ENCODE assay signal across 8 cellular contexts in the genomic region with DNA sequence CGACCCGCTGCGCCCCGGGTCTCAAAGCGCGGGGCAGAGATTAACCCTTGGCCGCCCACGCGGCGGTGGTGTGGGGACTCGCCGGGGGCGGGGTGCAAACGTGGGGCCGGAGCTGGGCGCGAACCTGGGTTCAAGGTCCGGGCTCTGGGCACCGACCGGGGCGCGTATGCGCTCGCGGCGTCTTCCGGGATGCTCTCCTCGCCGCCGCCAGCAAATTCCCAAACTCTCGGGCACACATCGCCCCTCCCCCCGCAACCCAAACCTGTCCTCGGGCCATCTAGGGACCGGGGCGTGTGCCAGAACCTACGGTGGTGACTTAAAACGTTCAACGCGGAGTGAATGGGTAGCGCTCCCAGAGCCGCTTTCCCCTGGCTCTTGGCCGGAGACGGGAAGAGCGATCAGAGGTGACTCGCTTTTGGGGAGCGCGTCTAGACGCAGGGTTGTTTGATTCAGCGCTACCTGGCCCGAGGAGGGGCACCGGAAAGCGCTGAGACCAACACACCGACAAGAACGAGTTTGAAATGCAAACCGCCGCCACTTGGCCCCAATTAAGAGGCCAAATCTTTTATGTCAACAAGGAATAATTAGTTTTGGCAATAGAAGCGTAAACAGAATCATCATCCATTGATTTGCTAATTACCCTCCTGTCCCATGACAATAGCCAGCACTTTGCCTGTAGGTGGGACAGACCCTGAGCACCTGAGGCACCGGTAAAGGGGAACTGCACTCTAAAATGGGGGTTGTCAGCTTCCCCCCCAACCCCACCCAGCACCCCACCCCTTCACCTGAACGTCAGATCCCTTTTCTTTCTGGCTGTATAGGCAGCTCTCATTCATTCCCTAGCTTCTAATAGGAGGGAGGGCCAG. TPM values are rescaled to one million over a fixed set of nuclear protein-coding genes. Genes with fewer than 3 reads are reported as not detected.
DNase-seq lines count a peak whose midpoint lies in the region; ATAC-seq and TF ChIP-seq lines count a peak whose summit lies in the region.

No MANE protein-coding gene starts in this region.

- peaks cover 21% of the 10 kb centered on the region for H3K4me1 Mint-ChIP-seq in activated CD8-positive, alpha-beta memory T cell treated with anti-CD3 and anti-CD28 coated beads, Interleukin-2, amount 10 ng/mL, durations not matched to agents 7 days and 5 days
- H3K4me1 Mint-ChIP-seq in glutamatergic neuron (ENCODE audit: low read depth, unreplicated experiment) (no peaks in the 10 kb centered on the region), progenitor cell of endocrine pancreas (ENCODE audit: low read depth) (peaks cover 10% of the 10 kb centered on the region)

- peaks cover 52% of the 10 kb centered on the region for H3K27me3 Mint-ChIP-seq in activated CD8-positive, alpha-beta memory T cell treated with anti-CD3 and anti-CD28 coated beads, Interleukin-2, amount 10 ng/mL, durations not matched to agents 7 days and 5 days
- H3K27me3 Mint-ChIP-seq in glutamatergic neuron (ENCODE audit: unreplicated experiment) (peaks cover 2% of the 10 kb centered on the region), progenitor cell of endocrine pancreas (peaks cover 9% of the 10 kb centered on the region)

- H3K36me3 Mint-ChIP-seq in activated CD8-positive, alpha-beta memory T cell treated with anti-CD3 and anti-CD28 coated beads, Interleukin-2, amount 10 ng/mL, durations not matched to agents 7 days and 5 days: no peaks in the 10 kb centered on the region
- H3K36me3 Mint-ChIP-seq in glutamatergic neuron (ENCODE audit: unreplicated experiment): no peaks in the 10 kb centered on the region
- H3K36me3 Mint-ChIP-seq in progenitor cell of endocrine pancreas (ENCODE audit: insufficient read depth): peaks cover 2% of the 10 kb centered on the region

- H3K27ac Mint-ChIP-seq in activated CD8-positive, alpha-beta memory T cell treated with anti-CD3 and anti-CD28 coated beads, Interleukin-2, amount 10 ng/mL, durations not matched to agents 7 days and 5 days: no peak overlapping the region
- H3K27ac Mint-ChIP-seq in glutamatergic neuron (ENCODE audit: unreplicated experiment): no peak overlapping the region
- peak overlapping the region; percentile 83 for H3K27ac Mint-ChIP-seq in progenitor cell of endocrine pancreas

- no peaks in the 10 kb centered on the region for H3K9me3 Mint-ChIP-seq in activated CD8-positive, alpha-beta memory T cell treated with anti-CD3 and anti-CD28 coated beads, Interleukin-2, amount 10 ng/mL, durations not matched to agents 7 days and 5 days (ENCODE audit: low read depth)
- H3K9me3 Mint-ChIP-seq in glutamatergic neuron (ENCODE audit: unreplicated experiment): peaks cover 1% of the 10 kb centered on the region
- no peaks in the 10 kb centered on the region for H3K9me3 Mint-ChIP-seq in progenitor cell of endocrine pancreas (ENCODE audit: low read depth)

- TF ChIP-seq CTCF in glutamatergic neuron (IDR thresholded peaks at IDR 0.05; ENCODE audit: partially characterized antibody, unreplicated experiment) (no peak), progenitor cell of endocrine pancreas (IDR thresholded peaks at IDR 0.05; ENCODE audit: unreplicated experiment) (no peak)

- peak overlapping the region; percentile 60 for H3K4me3 Mint-ChIP-seq in activated CD8-positive, alpha-beta memory T cell treated with anti-CD3 and anti-CD28 coated beads, Interleukin-2, amount 10 ng/mL, durations not matched to agents 7 days and 5 days
- H3K4me3 Mint-ChIP-seq in glutamatergic neuron (ENCODE audit: unreplicated experiment) (peak overlapping the region; percentile 73), progenitor cell of endocrine pancreas (ENCODE audit: low read depth) (peak overlapping the region; percentile 79)

- TF ChIP-seq RAD21 in Ishikawa (IDR thresholded peaks at IDR 0.05; ENCODE audit: low read depth): no peak

- no peak for TF ChIP-seq EP300 in Ishikawa (IDR thresholded peaks at IDR 0.05; ENCODE audit: borderline replicate concordance)

- ATAC-seq in activated CD8-positive, alpha-beta memory T cell treated with anti-CD3 and anti-CD28 coated beads, Interleukin-2, amount 10 ng/mL, durations not matched to agents 7 days and 5 days: peak; percentile 17

- DNase-seq in EL: peak; percentile 69
- DNase-seq in activated CD8-positive, alpha-beta memory T cell treated with anti-CD3 and anti-CD28 coated beads, Interleukin-2, amount 10 ng/mL, durations not matched to agents 7 days and 5 days: no peak
- DNase-seq in glutamatergic neuron: peak; percentile 45
- no peak for DNase-seq in progenitor cell of endocrine pancreas (ENCODE audit: low spot score, unreplicated experiment)
- DNase-seq in activated effector memory CD4-positive, alpha-beta T cell treated with anti-CD3 and anti-CD28 coated beads, Interleukin-2, amount 50 U/mL, for 16 hours: no peak
- DNase-seq in cortex of kidney (lab: John Stamatoyannopoulos, UW): no peak
- DNase-seq in middle frontal gyrus (ENCODE audit: extremely low spot score, low spot score): no peak

- CTCF ChIA-PET in activated CD8-positive, alpha-beta memory T cell treated with anti-CD3 and anti-CD28 coated beads, Interleukin-2, amount 10 ng/mL, durations not matched to agents 7 days and 5 days (lab: Charles Lee): no interaction called here

TF ChIP-seq in Ishikawa, 13 proteins besides CTCF, POLR2A, EP300 and RAD21:
- peak; percentile 6 for TF ChIP-seq NFIC (IDR thresholded peaks at IDR 0.05)
- peak; percentile 0; the same call in 1 of the 2 replicates for TF ChIP-seq ZBTB7A (IDR thresholded peaks at IDR 0.05; ENCODE audit: low read depth)
- TF ChIP-seq USF1 (IDR thresholded peaks at IDR 0.05): no peak
- TF ChIP-seq EGR1 (IDR thresholded peaks at IDR 0.05): peak; percentile 69; the same call in 1 of the 2 replicates
TF ChIP-seq in Ishikawa: peak in this region for 3.

RNA-seq across cellular contexts. Expression of gene WNT3, which starts 46.2 kb away (rescaled TPM):
- total RNA-seq in activated CD8-positive, alpha-beta memory T cell treated with anti-CD3 and anti-CD28 coated beads, Interleukin-2, amount 10 ng/mL, durations not matched to agents 7 days and 5 days: not detected
- total RNA-seq in glutamatergic neuron (ENCODE audit: unreplicated experiment): 1.7 TPM
- total RNA-seq in progenitor cell of endocrine pancreas: 7.2 and 8.1 TPM in 2 replicates

Comparison
In these comparisons a context has a peak if more than half of its experiments do, and no peak if none do; other contexts are left out.
1. DNase-seq: peak in EL (single experiment) and glutamatergic neuron (single experiment); none in activated CD8-positive, alpha-beta memory T cell treated with anti-CD3 and anti-CD28 coated beads, Interleukin-2, amount 10 ng/mL, durations not matched to agents 7 days and 5 days (single experiment), progenitor cell of endocrine pancreas (single experiment), activated effector memory CD4-positive, alpha-beta T cell treated with anti-CD3 and anti-CD28 coated beads, Interleukin-2, amount 50 U/mL, for 16 hours (single experiment), cortex of kidney (single experiment) and middle frontal gyrus (single experiment).
2. Peak in every context shown above with its lines, with median percentiles within 50 percentile points of each other: H3K4me3 Mint-ChIP-seq.